2 cellular contexts compared by ENCODE assay signal in genomic region chr1:43265431-43265830, GRCh38.
TF ChIP-seq lines count a peak whose summit lies in the region.

No MANE protein-coding gene starts in this region.

TF ChIP-seq in liver, 16 proteins besides CTCF, POLR2A, EP300 and RAD21:
- peak; percentile 16 for TF ChIP-seq TAF1 (conservative IDR thresholded peaks at IDR 0.05)
- no peak for TF ChIP-seq GABPA (IDR thresholded peaks at IDR 0.05 in 1 of 2, conservative IDR thresholded peaks at IDR 0.05 in 1 of 2)
- peak; percentile 75 to 78 for TF ChIP-seq RXRA (IDR thresholded peaks at IDR 0.05)
- TF ChIP-seq HNF4G (IDR thresholded peaks at IDR 0.05), result peak; percentile 54
- no peak for TF ChIP-seq JUND (IDR thresholded peaks at IDR 0.05)
- TF ChIP-seq SP1 (IDR thresholded peaks at IDR 0.05), result peak; percentile 86
- peak; percentile 30 for TF ChIP-seq FOXA1 (IDR thresholded peaks at IDR 0.05)
- TF ChIP-seq, protein P1, sequence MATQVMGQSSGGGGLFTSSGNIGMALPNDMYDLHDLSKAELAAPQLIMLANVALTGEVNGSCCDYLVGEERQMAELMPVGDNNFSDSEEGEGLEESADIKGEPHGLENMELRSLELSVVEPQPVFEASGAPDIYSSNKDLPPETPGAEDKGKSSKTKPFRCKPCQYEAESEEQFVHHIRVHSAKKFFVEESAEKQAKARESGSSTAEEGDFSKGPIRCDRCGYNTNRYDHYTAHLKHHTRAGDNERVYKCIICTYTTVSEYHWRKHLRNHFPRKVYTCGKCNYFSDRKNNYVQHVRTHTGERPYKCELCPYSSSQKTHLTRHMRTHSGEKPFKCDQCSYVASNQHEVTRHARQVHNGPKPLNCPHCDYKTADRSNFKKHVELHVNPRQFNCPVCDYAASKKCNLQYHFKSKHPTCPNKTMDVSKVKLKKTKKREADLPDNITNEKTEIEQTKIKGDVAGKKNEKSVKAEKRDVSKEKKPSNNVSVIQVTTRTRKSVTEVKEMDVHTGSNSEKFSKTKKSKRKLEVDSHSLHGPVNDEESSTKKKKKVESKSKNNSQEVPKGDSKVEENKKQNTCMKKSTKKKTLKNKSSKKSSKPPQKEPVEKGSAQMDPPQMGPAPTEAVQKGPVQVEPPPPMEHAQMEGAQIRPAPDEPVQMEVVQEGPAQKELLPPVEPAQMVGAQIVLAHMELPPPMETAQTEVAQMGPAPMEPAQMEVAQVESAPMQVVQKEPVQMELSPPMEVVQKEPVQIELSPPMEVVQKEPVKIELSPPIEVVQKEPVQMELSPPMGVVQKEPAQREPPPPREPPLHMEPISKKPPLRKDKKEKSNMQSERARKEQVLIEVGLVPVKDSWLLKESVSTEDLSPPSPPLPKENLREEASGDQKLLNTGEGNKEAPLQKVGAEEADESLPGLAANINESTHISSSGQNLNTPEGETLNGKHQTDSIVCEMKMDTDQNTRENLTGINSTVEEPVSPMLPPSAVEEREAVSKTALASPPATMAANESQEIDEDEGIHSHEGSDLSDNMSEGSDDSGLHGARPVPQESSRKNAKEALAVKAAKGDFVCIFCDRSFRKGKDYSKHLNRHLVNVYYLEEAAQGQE (IDR thresholded peaks at IDR 0.05), result peak; percentile 62
- peak; percentile 87 for TF ChIP-seq YY1 (IDR thresholded peaks at IDR 0.05)
- TF ChIP-seq HNF4A (conservative IDR thresholded peaks at IDR 0.05), result peak; percentile 78 to 82

TF ChIP-seq in HepG2, 621 proteins besides CTCF, POLR2A, EP300 and RAD21:
- TF ChIP-seq ZNF7 (CRISPR knock-in tag; IDR thresholded peaks at IDR 0.05) (no peak), RFX3 (CRISPR knock-in tag; IDR thresholded peaks at IDR 0.05) (no peak), CHCHD3 (CRISPR knock-in tag; IDR thresholded peaks at IDR 0.05) (no peak), BHLHE40 (IDR thresholded peaks at IDR 0.05; ENCODE audit: low read length) (no peak), ZNF136 (CRISPR knock-in tag; IDR thresholded peaks at IDR 0.05; ENCODE audit: low read depth) (no peak), NCOA2 (CRISPR knock-in tag; IDR thresholded peaks at IDR 0.05) (no peak), EHMT2 (IDR thresholded peaks at IDR 0.05; ENCODE audit: borderline replicate concordance, low read depth, low read length) (no peak), SOX13 (IDR thresholded peaks at IDR 0.05) (no peak), SOX13 (CRISPR knock-in tag; conservative IDR thresholded peaks at IDR 0.05 in 1 of 2, IDR thresholded peaks at IDR 0.05 in 1 of 2) (no peak), ZNF20 (CRISPR knock-in tag; IDR thresholded peaks at IDR 0.05) (no peak), ZNF747 (CRISPR knock-in tag; IDR thresholded peaks at IDR 0.05; ENCODE audit: borderline replicate concordance) (no peak), FOXO1 (CRISPR knock-in tag; IDR thresholded peaks at IDR 0.05) (no peak)
